Comparison of ENCODE assay signal across 1 cellular context in genomic region chr9:35116898-35117551, GRCh38.
TF ChIP-seq lines count a peak whose summit lies in the region.

No MANE protein-coding gene starts in this region.

TF ChIP-seq in HepG2, 621 proteins besides CTCF, POLR2A, EP300 and RAD21 (continued from another document and continues in another):
- TF ChIP-seq HINFP (CRISPR knock-in tag; IDR thresholded peaks at IDR 0.05; ENCODE audit: low read depth) (0 out of 2 replicates have a peak, but pooled peaks have one; percentile 79), SNAPC4 (CRISPR knock-in tag; IDR thresholded peaks at IDR 0.05) (no peak), TFAP4 (IDR thresholded peaks at IDR 0.05; ENCODE audit: borderline replicate concordance, low read depth) (0 out of 2 replicates have a peak, but pooled peaks have one; percentile 20), ZBED4 (CRISPR knock-in tag; IDR thresholded peaks at IDR 0.05; ENCODE audit: borderline replicate concordance) (peak; percentile 59), BCL6 (CRISPR knock-in tag; IDR thresholded peaks at IDR 0.05) (no peak), MYC (CRISPR knock-in tag; IDR thresholded peaks at IDR 0.05; ENCODE audit: borderline replicate concordance) (0 out of 2 replicates have a peak, but pooled peaks have one; percentile 23), ZNF574 (CRISPR knock-in tag; IDR thresholded peaks at IDR 0.05) (peak; percentile 61), ERF (CRISPR knock-in tag; IDR thresholded peaks at IDR 0.05) (no peak), KDM2A (CRISPR knock-in tag; IDR thresholded peaks at IDR 0.05; ENCODE audit: borderline replicate concordance, low read depth) (peak; percentile 82; the same call in 1 of the 2 replicates), AHDC1 (CRISPR knock-in tag; IDR thresholded peaks at IDR 0.05; ENCODE audit: borderline replicate concordance) (0 out of 2 replicates have a peak, but pooled peaks have one; percentile 16), ZNF510 (CRISPR knock-in tag; IDR thresholded peaks at IDR 0.05; ENCODE audit: low read depth) (0 out of 2 replicates have a peak, but pooled peaks have one; percentile 71), ZNF788 (CRISPR knock-in tag; IDR thresholded peaks at IDR 0.05; ENCODE audit: borderline replicate concordance) (0 out of 2 replicates have a peak, but pooled peaks have one; percentile 25), ZNF557 (CRISPR knock-in tag; IDR thresholded peaks at IDR 0.05) (no peak), ZNF362 (CRISPR knock-in tag; IDR thresholded peaks at IDR 0.05; ENCODE audit: borderline replicate concordance) (0 out of 2 replicates have a peak, but pooled peaks have one; percentile 43), CEBPB (IDR thresholded peaks at IDR 0.05; ENCODE audit: borderline replicate concordance, low read depth, low read length) (no peak), MXD1 (CRISPR knock-in tag; IDR thresholded peaks at IDR 0.05) (0 out of 2 replicates have a peak, but pooled peaks have one; percentile 1), NR2F2 (IDR thresholded peaks at IDR 0.05; ENCODE audit: borderline replicate concordance, low read depth) (0 out of 2 replicates have a peak, but pooled peaks have one; percentile 10), MIER3 (CRISPR knock-in tag; IDR thresholded peaks at IDR 0.05; ENCODE audit: borderline replicate concordance) (peak; percentile 36; the same call in 1 of the 2 replicates), NR1H2 (CRISPR knock-in tag; IDR thresholded peaks at IDR 0.05; ENCODE audit: borderline replicate concordance, low read depth) (no peak), SPEN (CRISPR knock-in tag; IDR thresholded peaks at IDR 0.05; ENCODE audit: low read depth) (peak; percentile 8; the same call in 1 of the 2 replicates), IKZF5 (CRISPR knock-in tag; IDR thresholded peaks at IDR 0.05) (0 out of 2 replicates have a peak, but pooled peaks have one; percentile 37), PHF21A (CRISPR knock-in tag; IDR thresholded peaks at IDR 0.05) (peak; percentile 61; the same call in 1 of the 2 replicates), HMGXB4 (CRISPR knock-in tag; IDR thresholded peaks at IDR 0.05; ENCODE audit: borderline replicate concordance in 1 of 2, low read depth in 1 of 2) (peak; percentile 85 to 89; a peak in 3 of 4 replicates)
